Comparison of ENCODE assay signal across 12 cellular contexts in the genomic region with DNA sequence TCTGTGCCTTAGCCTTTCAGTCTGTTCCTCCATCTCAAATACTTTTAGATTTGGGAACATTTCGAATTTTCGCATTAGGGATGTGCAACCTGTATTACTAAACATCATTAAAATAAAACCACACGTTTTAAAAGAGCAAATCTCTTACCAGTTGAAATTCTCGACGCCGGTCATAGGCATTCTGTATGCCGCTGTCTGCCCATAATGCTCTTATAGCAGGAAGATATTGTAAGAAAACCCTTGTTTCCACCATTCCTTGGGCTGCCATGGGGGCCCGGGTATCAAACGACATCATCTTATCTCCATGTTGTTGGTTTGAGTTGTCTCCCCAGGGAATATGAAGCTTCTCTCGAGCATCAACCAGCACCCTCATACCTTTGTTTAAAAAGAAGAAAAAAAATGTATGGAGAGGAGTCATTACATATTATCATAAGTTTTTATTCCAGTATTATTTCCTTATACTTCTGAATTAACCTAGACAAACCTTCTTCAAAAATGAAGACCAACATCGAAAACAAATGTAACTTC. TPM values are rescaled to one million over a fixed set of nuclear protein-coding genes. Genes with fewer than 3 reads are reported as not detected.
DNase-seq lines count a peak whose midpoint lies in the region; ATAC-seq, FAIRE-seq and TF ChIP-seq lines count a peak whose summit lies in the region.
"Had no signal": no experiment of that assay in that cellular context is flagged by ENCODE, and none has a peak within 500 bp of the region (broad histone marks: within the 10 kb centered on the region; RNA-seq: fewer than 3 reads in every experiment).

No MANE protein-coding gene starts in this region.

- H3K36me3 ChIP-seq in adipocyte (ENCODE audit: control insufficient read depth, insufficient read depth, low read length, severe bottlenecking) = peaks cover 41% of the 10 kb centered on the region

- no peaks in the 10 kb centered on the region for H3K27me3 Mint-ChIP-seq in naive thymus-derived CD8-positive, alpha-beta T cell

- H3K4me3 ChIP-seq in A549 (no peak overlapping the region), GM12865 (ENCODE audit: low read depth, low read length) (peak overlapping the region; percentile 99), adipocyte (ENCODE audit: low read length) (peak overlapping the region; percentile 91)

- H3K4me2 ChIP-seq in A549 = peak overlapping the region; percentile 97

- H3K9ac ChIP-seq in adipocyte (ENCODE audit: low read length) = no peak overlapping the region

- POLR2A ChIA-PET in A549 (lab: Yijun Ruan, JAX) = no interaction called here
- POLR2A ChIA-PET in naive thymus-derived CD8-positive, alpha-beta T cell (lab: Charles Lee) = interaction anchor here (0.8 to 2.1 kb wide), 6 partner anchors 10 to 81 kb away, joined by 3 to 7 read pairs (median 4); no protein-coding TSS in a partner anchor

- ATAC-seq in A549 = no peak
- ATAC-seq in naive thymus-derived CD8-positive, alpha-beta T cell = no peak

- no peak for DNase-seq in A549 (ENCODE audit: low read depth in 1 of 2, low spot score in 1 of 2)
- DNase-seq in GM12865 (ENCODE audit: low read depth) = no peak
- no peak for DNase-seq in adipocyte (ENCODE audit: low read depth)
- DNase-seq in naive thymus-derived CD8-positive, alpha-beta T cell = no peak
- no peak for DNase-seq in superior temporal gyrus (ENCODE audit: extremely low spot score)
- no peak for DNase-seq in NCI-H1092 treated with DMSO at 0.1 percent for 48 hours (lab: John Stamatoyannopoulos, UW)
- DNase-seq in NCI-H187 (lab: John Stamatoyannopoulos, UW) = no peak
- no peak for DNase-seq in AG08396 (ENCODE audit: low spot score)
- DNase-seq: H7, NCI-H1436 treated with DMSO at 0.1 percent for 48 hours, NCI-H774 had no signal

- peaks cover 26 to 79% (median 67%) of the 10 kb centered on the region in 4 donors for H3K4me1 Mint-ChIP-seq in naive thymus-derived CD8-positive, alpha-beta T cell

- H3K4me1 ChIP-seq in A549 (peaks cover 32% of the 10 kb centered on the region), adipocyte (ENCODE audit: control insufficient read depth, insufficient read depth, low read length) (peaks cover 12% of the 10 kb centered on the region)

- H3K9me3 ChIP-seq in A549 (no peaks in the 10 kb centered on the region), adipocyte (ENCODE audit: control insufficient read depth, low read length) (no peaks in the 10 kb centered on the region)

- H3K9me3 Mint-ChIP-seq in naive thymus-derived CD8-positive, alpha-beta T cell = no peaks in the 10 kb centered on the region

- no peak overlapping the region for H3K27ac ChIP-seq in A549
- H3K27ac ChIP-seq: SK-N-MC had no signal

- CTCF ChIA-PET in A549 (lab: Yijun Ruan, JAX) = interaction anchor here (0.9 to 1.5 kb wide), 2 partner anchors 16 to 63 kb away, joined by 3 read pairs; no protein-coding TSS in a partner anchor

- no peak for TF ChIP-seq EP300 in A549 (IDR thresholded peaks at IDR 0.05)

- TF ChIP-seq CTCF in A549 (IDR thresholded peaks at IDR 0.05) (no peak), GM12865 (IDR thresholded peaks at IDR 0.05; ENCODE audit: insufficient read depth, low read depth, low read length, missing control alignments) (no peak)

- H3K36me3 Mint-ChIP-seq in naive thymus-derived CD8-positive, alpha-beta T cell = peaks cover 16 to 52% (median 22%) of the 10 kb centered on the region in 3 donors

- no peaks in the 10 kb centered on the region for H3K27me3 ChIP-seq in adipocyte (replicated peaks; ENCODE audit: control insufficient read depth, insufficient read depth, low read length)

- FAIRE-seq in A549 (lab: Jason Lieb, UNC) = no peak

- peak overlapping the region in 8 of 10 donors; percentile 16 to 97 (median 61) for H3K27ac Mint-ChIP-seq in naive thymus-derived CD8-positive, alpha-beta T cell

- TF ChIP-seq POLR2A in A549 (IDR thresholded peaks at IDR 0.05; ENCODE audit: low read length) = no peak

- 90% methylated on average over 11 of the region's 11 CpGs for WGBS in A549 (ENCODE audit: missing lambda C conversion rate)

- peak overlapping the region in 5 of 10 donors; percentile 4 to 98 (median 19) for H3K4me3 Mint-ChIP-seq in naive thymus-derived CD8-positive, alpha-beta T cell

- TF ChIP-seq RAD21 in A549 (conservative IDR thresholded peaks at IDR 0.05 in 1 of 2, IDR thresholded peaks at IDR 0.05 in 1 of 2) = no peak

TF ChIP-seq in A549, 52 proteins besides CTCF, POLR2A, EP300 and RAD21:
- no peak for TF ChIP-seq JUN (IDR thresholded peaks at IDR 0.05)
- TF ChIP-seq CBX2 (IDR thresholded peaks at IDR 0.05; ENCODE audit: borderline replicate concordance, low read depth) = no peak
- TF ChIP-seq PHF8 (IDR thresholded peaks at IDR 0.05; ENCODE audit: borderline replicate concordance, low read depth) = no peak

RNA-seq across cellular contexts. Expression of a gene that starts 3.1 kb away (rescaled TPM):
- polyA plus RNA-seq in A549 (2011; rRNA removed) = 79.7 and 95.8 TPM in 2 replicates
- polyA plus RNA-seq in A549 (2012; cell fraction: cytosol; rRNA removed) = 15.5 and 18.3 TPM in 2 replicates
- 7.2 and 10.1 TPM in 2 replicates for polyA plus RNA-seq in A549 (2012; cell fraction: nucleus; rRNA removed)
- 32.5 to 34.4 TPM (median 33.1 TPM) in 3 replicates for polyA plus RNA-seq in A549 (2017; fragmentation: RNase III; extraction: RNeasy Plus Mini Kit Qiagen cat#74134 plus additional on column Dnase treatment)
- polyA minus RNA-seq in A549 (2011; rRNA and poly(A)+ RNA removed) = 50.0 and 51.2 TPM in 2 replicates
- total RNA-seq in naive thymus-derived CD8-positive, alpha-beta T cell = 10 to 100 TPM; 91.4 to 94.6 TPM
- polyA plus RNA-seq in naive thymus-derived CD8-positive, alpha-beta T cell = 10 to 100 TPM; 23.7 to 32.9 (median 27.6) TPM
